8 cellular contexts compared by ENCODE assay signal in the genomic region with DNA sequence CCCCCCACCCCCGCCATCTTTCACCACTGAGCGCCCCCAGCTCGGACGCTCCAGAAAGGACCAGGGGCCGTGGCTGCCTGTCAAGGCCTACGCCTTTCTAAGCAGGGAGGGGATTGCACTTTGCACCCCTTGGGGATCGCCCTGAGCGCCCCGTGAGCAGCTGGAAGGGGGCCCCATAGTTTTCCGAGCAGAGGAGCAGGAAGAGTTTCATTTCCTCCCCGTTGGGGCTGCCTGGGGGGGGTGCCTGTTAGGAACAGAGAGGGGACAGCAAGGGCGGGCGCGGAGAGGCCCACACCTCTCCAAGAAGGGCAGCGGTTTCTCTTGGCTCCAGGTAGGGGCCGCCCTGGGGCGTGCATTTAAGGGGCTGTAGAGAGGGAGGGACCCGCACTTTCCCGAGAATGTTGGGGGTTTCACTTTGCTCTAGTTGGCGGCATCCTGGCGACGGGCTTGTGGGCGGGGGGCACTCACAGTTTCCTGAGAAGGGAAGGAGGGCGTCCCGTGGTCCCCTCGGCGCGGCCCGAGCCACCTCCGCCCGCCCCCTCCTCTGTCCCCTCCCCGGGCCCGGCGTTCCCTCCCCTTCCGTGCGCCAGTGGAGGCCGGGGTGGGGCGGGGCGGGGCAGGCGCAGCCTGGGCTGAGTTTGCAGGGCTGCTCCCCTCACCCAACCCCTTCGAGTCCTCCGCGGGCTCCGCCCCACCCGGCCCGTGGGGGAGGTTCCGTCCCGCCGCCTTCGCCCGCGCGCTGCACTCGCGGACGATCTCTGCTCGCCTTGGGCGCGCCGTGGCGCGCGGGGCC.
DNase-seq lines count a peak whose midpoint lies in the region; ATAC-seq and TF ChIP-seq lines count a peak whose summit lies in the region.

No MANE protein-coding gene starts in this region.

- TF ChIP-seq POLR2A in GM19099 (IDR thresholded peaks at IDR 0.05; ENCODE audit: extremely low read depth, insufficient read length, low read depth), result peak; percentile 70

- peaks cover 14% of the 10 kb centered on the region for H3K4me1 ChIP-seq in A673 (ENCODE audit: insufficient read depth, low read length, poor library complexity, severe bottlenecking)
- H3K4me1 ChIP-seq in duodenal mucosa (ENCODE audit: control insufficient read depth in 1 of 2, insufficient read depth in 2 of 2, low read length in 2 of 2), result peaks cover 18 to 20% of the 10 kb centered on the region in 2 donors
- peaks cover 3% of the 10 kb centered on the region for H3K4me1 ChIP-seq in mesendoderm (ENCODE audit: control insufficient read depth, low read depth, low read length)

- WGBS in mesendoderm (ENCODE audit: extremely low coverage, insufficient coverage, low lambda C conversion rate), result no CpG with 5 or more reads among the region's 63 CpGs

- no peak overlapping the region for H2AK5ac ChIP-seq in mesendoderm (ENCODE audit: low read length)

- peak overlapping the region; percentile 74 for H2BK120ac ChIP-seq in mesendoderm (ENCODE audit: low read depth, low read length)

- H3K18ac ChIP-seq in mesendoderm (ENCODE audit: low read length), result peak overlapping the region; percentile 100

- H3K27me3 ChIP-seq in A673 (replicated peaks; ENCODE audit: insufficient read depth, low read depth, low read length, poor library complexity) (no peaks in the 10 kb centered on the region), duodenal mucosa (ENCODE audit: control insufficient read depth in 1 of 2, insufficient read depth in 2 of 2, low read length in 2 of 2) (no peaks in the 10 kb centered on the region), mesendoderm (ENCODE audit: insufficient read depth, low read length, poor library complexity) (no peaks in the 10 kb centered on the region)

- peaks cover 6% of the 10 kb centered on the region for H3K79me2 ChIP-seq in mesendoderm (ENCODE audit: control insufficient read depth, insufficient read depth, low read length)

- DNase-seq in A673 (ENCODE audit: low spot score) (peak; percentile 95), mesendoderm (peak; percentile 91), amygdala (lab: John Stamatoyannopoulos, UW) (no peak)
- peak; percentile 82 for DNase-seq in activated CD4-positive, alpha-beta T cell treated with anti-CD3 and anti-CD28 coated beads for 1 hour
- DNase-seq in stimulated activated CD8-positive, alpha-beta memory T cell treated with anti-CD3 and anti-CD28 coated beads, Interleukin-15, amount 100 ng/mL, for 48 hours (ENCODE audit: low read depth in 2 of 2), result peak; percentile 81 to 88

- peak; percentile 78 for ATAC-seq in HG03378 (IDR thresholded peaks at IDR 0.05; ENCODE audit: unreplicated experiment)

- no peak overlapping the region for H2BK15ac ChIP-seq in mesendoderm (replicated peaks; ENCODE audit: low read depth)

- CTCF ChIA-PET in A673 (lab: Charles Lee), result no interaction called here

- H3K56ac ChIP-seq in mesendoderm (ENCODE audit: low read length), result peak overlapping the region; percentile 90

- intact Hi-C loops in A673 (cut with micrococcal nuclease; ENCODE audit: unreplicated experiment), result no loop called here

- no peak overlapping the region for H3K23ac ChIP-seq in mesendoderm (ENCODE audit: low read length)

- H3K36me3 ChIP-seq in A673 (ENCODE audit: insufficient read depth, low read length, poor library complexity, severe bottlenecking) (peaks cover 11% of the 10 kb centered on the region), duodenal mucosa (ENCODE audit: control insufficient read depth in 1 of 2, insufficient read depth in 2 of 2, low read length in 2 of 2) (peaks cover 4 to 9% of the 10 kb centered on the region in 2 donors), mesendoderm (ENCODE audit: control insufficient read depth, insufficient read depth, low read length) (no peaks in the 10 kb centered on the region)

- POLR2A ChIA-PET in A673 (lab: Charles Lee; ENCODE audit: low non-redundant PET), result no interaction called here

- H3K4me3 ChIP-seq in A673 (ENCODE audit: low read depth, low read length, poor library complexity, severe bottlenecking) (peak overlapping the region; percentile 87), duodenal mucosa (ENCODE audit: low read depth in 1 of 2, low read length in 2 of 2) (peak overlapping the region; percentile 93 to 94), mesendoderm (ENCODE audit: low read length) (peak overlapping the region; percentile 31)

- no peaks in the 10 kb centered on the region for H3K9me3 ChIP-seq in A673 (ENCODE audit: low read depth, low read length, poor library complexity, severe bottlenecking)
- H3K9me3 ChIP-seq in duodenal mucosa (ENCODE audit: control insufficient read depth in 1 of 2, low read length in 2 of 2), result no peaks in the 10 kb centered on the region

- H2BK5ac ChIP-seq in mesendoderm (ENCODE audit: low read length), result peak overlapping the region; percentile 6

- H3K4me2 ChIP-seq in mesendoderm (ENCODE audit: low read length), result peak overlapping the region; percentile 78

- no peak overlapping the region for H4K5ac ChIP-seq in mesendoderm (ENCODE audit: low read length)

- H3K9ac ChIP-seq in duodenal mucosa (ENCODE audit: low read depth in 1 of 2, low read length in 2 of 2) (peak overlapping the region; percentile 82 to 86), mesendoderm (ENCODE audit: low read length) (peak overlapping the region; percentile 71)

- TF ChIP-seq CTCF in A673 (conservative IDR thresholded peaks at IDR 0.05; ENCODE audit: low read depth, low read length), result no peak

- peak overlapping the region; percentile 64 for H3K4ac ChIP-seq in mesendoderm (ENCODE audit: low read depth, low read length)

- H3K27ac ChIP-seq in A673 (ENCODE audit: low read depth, low read length, poor library complexity, severe bottlenecking) (peak overlapping the region; percentile 80), duodenal mucosa (ENCODE audit: low read depth, low read length) (peak overlapping the region; percentile 90), mesendoderm (ENCODE audit: low read depth, low read length) (peak overlapping the region; percentile 68)

- BruUV-seq in A673 (replicated peaks; lab: Mats Ljungman, UMichigan), result no TSS peak

- no peak overlapping the region for H4K8ac ChIP-seq in mesendoderm (ENCODE audit: low read depth, low read length)

- H3K79me1 ChIP-seq in mesendoderm (ENCODE audit: low read length), result peaks cover 4% of the 10 kb centered on the region

Comparison
In these comparisons a context has a peak if more than half of its experiments do, and no peak if none do; other contexts are left out.
1. DNase-seq: peak in A673 (single experiment), activated CD4-positive, alpha-beta T cell treated with anti-CD3 and anti-CD28 coated beads for 1 hour (single experiment), mesendoderm (single experiment) and stimulated activated CD8-positive, alpha-beta memory T cell treated with anti-CD3 and anti-CD28 coated beads, Interleukin-15, amount 100 ng/mL, for 48 hours (2 of 2); none in amygdala (0 of 56).
2. H3K4me3 ChIP-seq: peak in every context shown above with its lines; median percentile 94 in duodenal mucosa; 87 in A673; 31 in mesendoderm.
3. Peak in every context shown above with its lines, with median percentiles within 50 percentile points of each other: H3K27ac ChIP-seq.